ENCODE assay signal across 8 cellular contexts in the genomic region with DNA sequence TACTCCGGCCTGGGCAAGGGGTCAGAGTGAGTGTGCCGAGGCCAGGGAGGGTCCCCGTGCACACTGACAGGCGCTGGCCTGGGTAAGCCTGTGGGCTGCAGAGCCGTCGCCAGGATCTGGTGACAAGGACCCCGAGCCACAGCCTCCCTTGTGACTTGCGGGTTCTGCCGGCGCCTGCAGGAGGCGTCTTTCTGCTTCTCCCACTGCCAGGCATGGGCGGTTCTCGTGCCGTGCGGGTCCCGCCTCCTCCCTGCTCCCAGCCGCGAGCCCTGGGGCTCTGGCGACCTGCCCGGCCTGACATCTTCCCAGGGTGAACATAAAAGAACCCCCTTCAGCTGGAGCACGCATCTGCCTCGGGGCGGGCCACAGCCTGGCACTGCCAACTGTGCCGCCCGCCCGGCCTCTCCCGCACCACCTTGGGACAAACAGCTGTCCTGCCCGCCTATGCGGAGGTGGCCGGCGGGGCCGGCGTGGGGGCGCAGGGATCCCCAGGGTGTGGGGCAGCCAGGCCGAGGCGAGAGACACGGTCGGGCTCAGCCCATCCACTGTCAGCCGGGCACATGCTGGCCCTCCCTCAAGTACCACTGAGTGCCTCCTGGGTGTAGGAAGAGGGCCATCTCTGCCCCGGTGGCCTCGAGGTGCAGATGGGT. TPM values are rescaled to one million over a fixed set of nuclear protein-coding genes. Genes with fewer than 3 reads are reported as not detected.
DNase-seq lines count a peak whose midpoint lies in the region; ATAC-seq and TF ChIP-seq lines count a peak whose summit lies in the region.

No MANE protein-coding gene starts in this region.

- peak overlapping the region; percentile 66 for H3K4me3 ChIP-seq in SK-N-MC
- no peak overlapping the region for H3K4me3 ChIP-seq in adrenal gland
- peak overlapping the region; percentile 56 for H3K4me3 ChIP-seq in left ventricle myocardium inferior
- H3K4me3 ChIP-seq in skeletal muscle cell (ENCODE audit: low read depth, low read length): no peak overlapping the region
- H3K4me3 ChIP-seq in gastroesophageal sphincter: no peak overlapping the region

- H3K27ac ChIP-seq in SK-N-MC (no peak overlapping the region), adrenal gland (peak overlapping the region in 2 of 5 donors; percentile 29 to 34), left ventricle myocardium inferior (replicated peaks) (peak overlapping the region; percentile 64), gastroesophageal sphincter (no peak overlapping the region)

- peaks cover 7 to 43% of the 10 kb centered on the region in 2 donors for H3K4me1 ChIP-seq in adrenal gland (replicated peaks in 1 of 2)
- peaks cover 49% of the 10 kb centered on the region for H3K4me1 ChIP-seq in left ventricle myocardium inferior
- H3K4me1 ChIP-seq in gastroesophageal sphincter: peaks cover 0 to 43% (median 7%) of the 10 kb centered on the region in 3 donors

- H3K9me3 ChIP-seq in SK-N-MC (ENCODE audit: low read depth, low read length) (no peaks in the 10 kb centered on the region), adrenal gland (replicated peaks in 1 of 3) (no peaks in the 10 kb centered on the region), left ventricle myocardium inferior (replicated peaks) (no peaks in the 10 kb centered on the region), gastroesophageal sphincter (peaks cover 0 to 4% (median 0%) of the 10 kb centered on the region in 3 donors)

- DNase-seq in G401 (ENCODE audit: low spot score) (peak; percentile 58), NCI-H1105 treated with DMSO at 0.1 percent for 48 hours (lab: John Stamatoyannopoulos, UW) (peak; percentile 92), SK-N-MC (ENCODE audit: low read depth, low spot score) (no peak), adrenal gland (peak; percentile 83 to 95 (median 91)), left ventricle myocardium inferior (peak; percentile 79), skeletal muscle cell (ENCODE audit: low read depth) (peak; percentile 53), cortex of kidney (lab: John Stamatoyannopoulos, UW) (no peak)

- peaks cover 21% of the 10 kb centered on the region for H3K27me3 ChIP-seq in adrenal gland
- H3K27me3 ChIP-seq in left ventricle myocardium inferior (ENCODE audit: low read depth): peaks cover 70% of the 10 kb centered on the region
- H3K27me3 ChIP-seq in gastroesophageal sphincter: peaks cover 90% of the 10 kb centered on the region

- intact Hi-C loops in adrenal gland (cut with DNase I) (no loop called here), left ventricle myocardium inferior (cut with micrococcal nuclease) (no loop called here)

- H3K36me3 ChIP-seq in SK-N-MC (ENCODE audit: insufficient read depth, low read length) (no peaks in the 10 kb centered on the region; the same call in 1 of the 2 replicates), adrenal gland (replicated peaks in 1 of 2) (peaks cover 0 to 3% of the 10 kb centered on the region in 2 donors), left ventricle myocardium inferior (peaks cover 5% of the 10 kb centered on the region), gastroesophageal sphincter (peaks cover 0 to 6% of the 10 kb centered on the region in 2 donors)

- ATAC-seq in gastroesophageal sphincter: no peak

- H3K9ac ChIP-seq in SK-N-MC (ENCODE audit: insufficient read length): no peak overlapping the region

- TF ChIP-seq CTCF in adrenal gland (IDR thresholded peaks at IDR 0.05): peak; percentile 20 to 63 (median 58)
- TF ChIP-seq CTCF in left ventricle myocardium inferior (IDR thresholded peaks at IDR 0.05; ENCODE audit: borderline replicate concordance): peak; percentile 66
- TF ChIP-seq CTCF in gastroesophageal sphincter (IDR thresholded peaks at IDR 0.05): peak in 2 of 4 experiments; percentile 19 to 33

- no peak for TF ChIP-seq EP300 in gastroesophageal sphincter (IDR thresholded peaks at IDR 0.05)

- 5 to 47% (median 10%) methylated on average over 3 to 41 of the region's 41 CpGs for WGBS in adrenal gland, 4 donors
- 13 to 15% methylated on average over 8 to 12 of the region's 41 CpGs for WGBS in gastroesophageal sphincter (ENCODE audit: low coverage in 1 of 2), 2 donors

- no peak for TF ChIP-seq POLR2A in adrenal gland (IDR thresholded peaks at IDR 0.05)
- TF ChIP-seq POLR2A in gastroesophageal sphincter (IDR thresholded peaks at IDR 0.05): no peak

- in situ Hi-C loops in G401 (cut with HindIII; ENCODE audit: low sequenced_read_pairs): no loop called here

RNA-seq across cellular contexts. Expression of a gene that starts 1.5 kb away (rescaled TPM):
- total RNA-seq in G401 (2014; rRNA removed; shearing (Covaris generic)): 6.0 and 6.7 TPM in 2 replicates
- total RNA-seq in adrenal gland: 1 to 10 TPM in 7 of 8 donors, under 1 TPM in 1; 0.74 to 9.1 (median 7.6) TPM
- 1 to 10 TPM in 2 of 3 donors, under 1 TPM in 1; 0.98 to 2.5 (median 1.1) TPM for polyA plus RNA-seq in adrenal gland
- 21.9 TPM for total RNA-seq in left ventricle myocardium inferior
- under 1 TPM; 0.12 to 0.27 (median 0.21) TPM for total RNA-seq in gastroesophageal sphincter

RNA-seq across cellular contexts. Expression of a gene that starts 15.8 kb away (rescaled TPM):
- 618 and 674 TPM in 2 replicates for total RNA-seq in G401 (2014; rRNA removed; shearing (Covaris generic))
- total RNA-seq in adrenal gland (1,000 to 10,000 TPM in 1 of 8 donors, 100 to 1,000 TPM in 7; 705 to 1,372 (median 832) TPM), left ventricle myocardium inferior (1,533 TPM), gastroesophageal sphincter (100 to 1,000 TPM; 347 to 450 (median 384) TPM)
- 1,000 to 10,000 TPM in 2 of 3 donors, 100 to 1,000 TPM in 1; 481 to 2,214 (median 1,591) TPM for polyA plus RNA-seq in adrenal gland

RNA-seq across cellular contexts. Expression of a gene that starts 44.4 kb away (rescaled TPM):
- 0.17 and 0.74 TPM in 2 replicates for total RNA-seq in G401 (2014; rRNA removed; shearing (Covaris generic))
- 1 to 10 TPM in 2 of 8 donors, under 1 TPM in 4, not detected in 2; 0.35 to 2.4 (median 0.80) TPM for total RNA-seq in adrenal gland
- polyA plus RNA-seq in adrenal gland: 1 to 10 TPM in 2 of 3 donors, not detected in 1; 1.3 to 1.9 TPM
- not detected for total RNA-seq in left ventricle myocardium inferior
- 1 to 10 TPM in 1 of 4 donors, under 1 TPM in 1, not detected in 2; 0.62 to 1.8 TPM for total RNA-seq in gastroesophageal sphincter

RNA-seq across cellular contexts. Expression of a gene that starts 45.1 kb away (rescaled TPM):
- total RNA-seq in G401 (2014; rRNA removed; shearing (Covaris generic)): 62.0 and 62.8 TPM in 2 replicates
- 10 to 100 TPM; 26.3 to 61.4 (median 40.6) TPM for total RNA-seq in adrenal gland
- 100 to 1,000 TPM in 2 of 3 donors, 10 to 100 TPM in 1; 42.7 to 371 (median 178) TPM for polyA plus RNA-seq in adrenal gland
- 54.3 TPM for total RNA-seq in left ventricle myocardium inferior
- total RNA-seq in gastroesophageal sphincter: 10 to 100 TPM; 22.1 to 39.5 (median 28.1) TPM

RNA-seq across cellular contexts. Expression of a gene that starts 51.5 kb away (rescaled TPM):
- not detected in 2 replicates for total RNA-seq in G401 (2014; rRNA removed; shearing (Covaris generic))
- total RNA-seq in adrenal gland (under 1 TPM in 4 of 8 donors, not detected in 4; 0.14 to 0.32 (median 0.29) TPM), left ventricle myocardium inferior (not detected), gastroesophageal sphincter (1 to 10 TPM in 3 of 4 donors, under 1 TPM in 1; 0.67 to 4.7 (median 1.2) TPM)
- polyA plus RNA-seq in adrenal gland: 1 to 10 TPM in 1 of 3 donors, under 1 TPM in 1, not detected in 1; 0.51 to 1.2 TPM

Comparison
In these comparisons a context has a peak if more than half of its experiments do, and no peak if none do; other contexts are left out.
1. DNase-seq: peak in G401 (single experiment), NCI-H1105 treated with DMSO at 0.1 percent for 48 hours (single experiment), adrenal gland (7 of 7), left ventricle myocardium inferior (single experiment) and skeletal muscle cell (single experiment); none in SK-N-MC (single experiment) and cortex of kidney (single experiment).
2. H3K4me3 ChIP-seq: peak in SK-N-MC (single experiment) and left ventricle myocardium inferior (single experiment); none in adrenal gland (0 of 4), skeletal muscle cell (single experiment) and gastroesophageal sphincter (0 of 2).